1 cellular context compared by ENCODE assay signal in genomic region chr4:15649914-15650545, GRCh38.
TF ChIP-seq lines count a peak whose summit lies in the region.

No MANE protein-coding gene starts in this region.

TF ChIP-seq in GM12878, 131 proteins besides CTCF, POLR2A, EP300 and RAD21:
- TF ChIP-seq CBFB (IDR thresholded peaks at IDR 0.05; ENCODE audit: low read depth) (no peak), IKZF1 (conservative IDR thresholded peaks at IDR 0.05) (peak; percentile 35; the same call in 1 of the 2 replicates), FOXM1 (IDR thresholded peaks at IDR 0.05; ENCODE audit: low read depth, low read length) (peak; percentile 43; the same call in 1 of the 2 replicates), SMARCA5 (IDR thresholded peaks at IDR 0.05) (0 out of 2 replicates have a peak, but pooled peaks have one; percentile 43), RCOR1 (conservative IDR thresholded peaks at IDR 0.05; ENCODE audit: low read depth, low read length) (0 out of 2 replicates have a peak, but pooled peaks have one; percentile 35), HDGF (IDR thresholded peaks at IDR 0.05) (0 out of 2 replicates have a peak, but pooled peaks have one; percentile 17), TCF7 (IDR thresholded peaks at IDR 0.05; ENCODE audit: borderline replicate concordance) (peak; percentile 69), RUNX3 (IDR thresholded peaks at IDR 0.05; ENCODE audit: low read length) (peak; percentile 82), NBN (IDR thresholded peaks at IDR 0.05) (peak; percentile 44; the same call in 1 of the 2 replicates), ATF2 (IDR thresholded peaks at IDR 0.05; ENCODE audit: low read length) (no peak), CHD2 (IDR thresholded peaks at IDR 0.05; ENCODE audit: borderline replicate concordance, low read depth, low read length) (peak; percentile 78; the same call in 1 of the 2 replicates), CHD4 (IDR thresholded peaks at IDR 0.05) (no peak), MTA2 (IDR thresholded peaks at IDR 0.05; ENCODE audit: low read depth) (no peak), IKZF2 (IDR thresholded peaks at IDR 0.05) (peak in 1 of 2 experiments; percentile 33; a peak in 1 of 4 replicates), SMC3 (IDR thresholded peaks at IDR 0.05; ENCODE audit: borderline replicate concordance, low read length) (peak; percentile 58; the same call in 1 of the 2 replicates), GABPA (IDR thresholded peaks at IDR 0.05; ENCODE audit: low read depth) (0 out of 2 replicates have a peak, but pooled peaks have one; percentile 39), YY1 (IDR thresholded peaks at IDR 0.05; ENCODE audit: low read depth, low read length) (peak; percentile 60; the same call in 1 of the 2 replicates), ELK1 (IDR thresholded peaks at IDR 0.05; ENCODE audit: low read depth, low read length) (0 out of 2 replicates have a peak, but pooled peaks have one; percentile 32), SUPT20H (IDR thresholded peaks at IDR 0.05; ENCODE audit: borderline replicate concordance, control insufficient read depth, low read depth, low read length) (no peak), CHD1 (IDR thresholded peaks at IDR 0.05; ENCODE audit: low read depth, low read length) (no peak)
